Comparison of ENCODE assay signal across 11 cellular contexts in the genomic region with DNA sequence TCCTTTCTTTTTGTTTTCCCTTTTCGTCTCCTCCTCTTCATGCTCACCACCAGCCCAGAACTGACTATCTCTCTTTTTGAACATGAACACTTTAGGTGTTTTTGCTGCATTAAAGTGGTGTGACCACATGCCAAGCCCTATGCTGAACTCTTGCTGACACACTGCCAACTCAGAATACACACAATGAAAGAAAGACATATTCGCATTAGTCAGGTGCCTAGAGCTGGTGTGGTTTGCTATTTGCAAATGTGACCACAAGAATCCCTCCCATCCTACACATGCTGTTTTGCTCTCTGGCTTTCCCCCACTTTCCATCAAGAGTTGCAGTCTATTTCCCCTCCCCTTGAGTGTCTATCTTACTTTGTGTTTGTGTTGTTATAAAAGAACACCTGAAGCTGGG.
DNase-seq lines count a peak whose midpoint lies in the region; ATAC-seq, FAIRE-seq and TF ChIP-seq lines count a peak whose summit lies in the region.
"Had no signal": no experiment of that assay in that cellular context is flagged by ENCODE, and none has a peak within 500 bp of the region (broad histone marks: within the 10 kb centered on the region; RNA-seq: fewer than 3 reads in every experiment).

No MANE protein-coding gene starts in this region.

- H3K36me3 Mint-ChIP-seq in T-helper 17 cell (ENCODE audit: low read depth): no peaks in the 10 kb centered on the region
- H3K36me3 Mint-ChIP-seq: brain had no signal

- H2AFZ ChIP-seq in osteoblast (ENCODE audit: low read length): no peak overlapping the region

- H3K36me3 ChIP-seq in osteoblast (ENCODE audit: insufficient read depth, low read length): no peaks in the 10 kb centered on the region
- H3K36me3 ChIP-seq: lower lobe of right lung had no signal

- no peaks in the 10 kb centered on the region for H3K79me2 ChIP-seq in osteoblast (ENCODE audit: insufficient read depth, low read length)

- peaks cover 19% of the 10 kb centered on the region for H3K4me1 Mint-ChIP-seq in T-helper 17 cell

- DNase-seq in H54 (ENCODE audit: insufficient read length, low spot score) (no peak), T-helper 17 cell (no peak), astrocyte of the cerebellum (ENCODE audit: low read depth) (peak; percentile 93), cerebellar nuclear complex (lab: John Stamatoyannopoulos, UW) (no peak), osteoblast (ENCODE audit: insufficient read length, low spot score, missing footprints) (no peak)
- peak; percentile 26 to 41 for DNase-seq in stimulated activated CD8-positive, alpha-beta memory T cell treated with anti-CD3 and anti-CD28 coated beads, Interleukin-15, amount 100 ng/mL, for 48 hours (ENCODE audit: low read depth in 2 of 2)
- DNase-seq: lower lobe of right lung, NCI-H187 had no signal

- peak overlapping the region; percentile 37 for H3K27ac Mint-ChIP-seq in T-helper 17 cell
- H3K27ac Mint-ChIP-seq: brain had no signal

- H3K4me3 Mint-ChIP-seq in T-helper 17 cell: no peak overlapping the region
- H3K4me3 Mint-ChIP-seq: brain had no signal

- ATAC-seq in T-helper 17 cell (peak; percentile 92), GM21390 (IDR thresholded peaks at IDR 0.05; ENCODE audit: unreplicated experiment) (no peak), HG03108 (IDR thresholded peaks at IDR 0.05; ENCODE audit: unreplicated experiment) (no peak)

- no peaks in the 10 kb centered on the region for H4K20me1 ChIP-seq in osteoblast (ENCODE audit: insufficient read depth, low read length)

- H3K4me1 ChIP-seq in osteoblast (ENCODE audit: insufficient read depth, low read length): no peaks in the 10 kb centered on the region
- H3K4me1 ChIP-seq: lower lobe of right lung had no signal

- peak; percentile 67 for FAIRE-seq in H54 (lab: Jason Lieb, UNC)

- in situ Hi-C loops in astrocyte of the cerebellum (cut with HindIII; ENCODE audit: low sequenced_read_pairs): no loop called here

- H3K4me3 ChIP-seq in astrocyte of the cerebellum (ENCODE audit: low read depth, low read length): no peak overlapping the region
- no peak overlapping the region for H3K4me3 ChIP-seq in osteoblast (ENCODE audit: insufficient read depth, low read length)
- H3K4me3 ChIP-seq: lower lobe of right lung had no signal

- TF ChIP-seq POLR2A in H54 (IDR thresholded peaks at IDR 0.05; ENCODE audit: low read depth, low read length): no peak

- no peaks in the 10 kb centered on the region for H3K27me3 ChIP-seq in osteoblast (ENCODE audit: insufficient read depth, low read length)

- H3K4me2 ChIP-seq in osteoblast (ENCODE audit: insufficient read depth, low read length): no peak overlapping the region

- H3K9me3 ChIP-seq in T-helper 17 cell (ENCODE audit: control insufficient read depth, low read length, poor library complexity, severe bottlenecking) (peaks cover 5% of the 10 kb centered on the region), osteoblast (ENCODE audit: low read depth, low read length) (no peaks in the 10 kb centered on the region)
- H3K9me3 ChIP-seq: lower lobe of right lung had no signal

- no peak for TF ChIP-seq CTCF in astrocyte of the cerebellum (IDR thresholded peaks at IDR 0.05; ENCODE audit: low read depth, low read length, missing control alignments)
- no peak for TF ChIP-seq CTCF in osteoblast (IDR thresholded peaks at IDR 0.05; ENCODE audit: extremely low read depth, low read depth, low read length)

- no peak overlapping the region for H3K27ac ChIP-seq in osteoblast (ENCODE audit: low read depth, low read length)
- H3K27ac ChIP-seq: lower lobe of right lung had no signal

- no peaks in the 10 kb centered on the region for H3K27me3 Mint-ChIP-seq in T-helper 17 cell
- H3K27me3 Mint-ChIP-seq: brain had no signal

Comparison
In these comparisons a context has a peak if more than half of its experiments do, and no peak if none do; other contexts are left out.
1. DNase-seq: peak in astrocyte of the cerebellum (single experiment) and stimulated activated CD8-positive, alpha-beta memory T cell treated with anti-CD3 and anti-CD28 coated beads, Interleukin-15, amount 100 ng/mL, for 48 hours (2 of 2); none in H54 (single experiment), T-helper 17 cell (0 of 3), cerebellar nuclear complex (0 of 2) and osteoblast (single experiment).